ENCODE assay signal across 30 cellular contexts in genomic region chr7:44716205-44716604, GRCh38.
"Had no signal": no experiment of that assay in that cellular context is flagged by ENCODE, and none has a peak within 500 bp of the region (broad histone marks: within the 10 kb centered on the region; RNA-seq: fewer than 3 reads in every experiment).

No MANE protein-coding gene starts in this region.

- DNase-seq: activated B cell treated with CpG ODN at 0.5 μM for 24 hours; activated CD4-positive, alpha-beta memory T cell treated with anti-CD3 and anti-CD28 coated beads for 36 hours; activated CD4-positive, alpha-beta T cell treated with anti-CD3 and anti-CD28 coated beads for 4 hours; activated CD4-positive, alpha-beta T cell treated with anti-CD3 and anti-CD28 coated beads, Interleukin-2, amount 10 ng/mL, durations not matched to agents 24 days and 14 days; activated CD4-positive, alpha-beta T cell treated with anti-CD3 and anti-CD28 coated beads, Interleukin-2, amount 50 U/mL, for 1 hour; activated CD4-positive, alpha-beta T cell treated with anti-CD3 and anti-CD28 coated beads, Interleukin-2, amount 50 U/mL, for 4 hours; activated CD4-positive, CD25-positive, alpha-beta regulatory T cell treated with anti-CD3 and anti-CD28 coated beads, Interleukin-2, amount 50 U/mL, for 72 hours; activated CD8-positive, alpha-beta memory T cell treated with anti-CD3 and anti-CD28 coated beads, Interleukin-2, amount 50 U/mL, for 4 hours; activated CD8-positive, alpha-beta T cell treated with anti-CD3 and anti-CD28 coated beads for 36 hours; activated effector memory CD4-positive, alpha-beta T cell treated with anti-CD3 and anti-CD28 coated beads, Interleukin-2, amount 50 U/mL, for 16 hours; activated gamma-delta T cell treated with Interleukin-2 at 50 U/mL for 16 hours; activated naive CD4-positive, alpha-beta T cell; activated naive CD4-positive, alpha-beta T cell treated with anti-CD3 and anti-CD28 coated beads, Interleukin-2, amount 10 ng/mL, durations not matched to agents 7 days and 5 days; activated naive CD8-positive, alpha-beta T cell treated with anti-CD3 and anti-CD28 coated beads, Interleukin-2, amount 10 ng/mL, durations not matched to agents 7 days and 5 days; activated naive CD8-positive, alpha-beta T cell treated with anti-CD3 and anti-CD28 coated beads, Interleukin-2, amount 50 U/mL, for 24 hours; activated T-cell treated with anti-CD3 and anti-CD28 coated beads for 4 hours; activated T-cell treated with anti-CD3 and anti-CD28 coated beads, Interleukin-2, amount 50 U/mL, for 1 hour; activated T-cell treated with anti-CD3 and anti-CD28 coated beads, Interleukin-2, amount 50 U/mL, for 4 hours; activated T-cell treated with anti-CD3 and anti-CD28 coated beads, Interleukin-2, amount 50 U/mL, for 72 hours; amygdala; anterior cingulate cortex; central memory CD4-positive, alpha-beta T cell; T-helper 2 cell; T-helper 9 cell had no signal

- H3K4me1 ChIP-seq: ascending aorta had no signal

- FAIRE-seq: bronchial epithelial cell, TTC549 had no signal

- H3K9me3 ChIP-seq: ascending aorta had no signal

- H3K27ac ChIP-seq: ascending aorta, cardiac muscle cell, VCaP had no signal

- H3K27me3 ChIP-seq: ascending aorta, cardiac muscle cell had no signal

- ATAC-seq: activated CD8-positive, alpha-beta T cell treated with anti-CD3 and anti-CD28 coated beads for 36 hours; activated naive CD8-positive, alpha-beta T cell treated with anti-CD3 and anti-CD28 coated beads, Interleukin-2, amount 50 U/mL, for 24 hours; activated T-cell treated with anti-CD3 and anti-CD28 coated beads, Interleukin-2, amount 50 U/mL, for 4 hours; activated T-cell treated with anti-CD3 and anti-CD28 coated beads, Interleukin-2, amount 50 U/mL, for 72 hours; activated T-helper 17 cell treated with anti-CD3 and anti-CD28 coated beads, Interleukin-2, amount 50 U/mL, for 72 hours had no signal

- H3K4me3 ChIP-seq: ascending aorta, cardiac muscle cell had no signal

- H3K36me3 ChIP-seq: ascending aorta, cardiac muscle cell had no signal
